ENCODE assay signal across 3 cellular contexts in the genomic region with DNA sequence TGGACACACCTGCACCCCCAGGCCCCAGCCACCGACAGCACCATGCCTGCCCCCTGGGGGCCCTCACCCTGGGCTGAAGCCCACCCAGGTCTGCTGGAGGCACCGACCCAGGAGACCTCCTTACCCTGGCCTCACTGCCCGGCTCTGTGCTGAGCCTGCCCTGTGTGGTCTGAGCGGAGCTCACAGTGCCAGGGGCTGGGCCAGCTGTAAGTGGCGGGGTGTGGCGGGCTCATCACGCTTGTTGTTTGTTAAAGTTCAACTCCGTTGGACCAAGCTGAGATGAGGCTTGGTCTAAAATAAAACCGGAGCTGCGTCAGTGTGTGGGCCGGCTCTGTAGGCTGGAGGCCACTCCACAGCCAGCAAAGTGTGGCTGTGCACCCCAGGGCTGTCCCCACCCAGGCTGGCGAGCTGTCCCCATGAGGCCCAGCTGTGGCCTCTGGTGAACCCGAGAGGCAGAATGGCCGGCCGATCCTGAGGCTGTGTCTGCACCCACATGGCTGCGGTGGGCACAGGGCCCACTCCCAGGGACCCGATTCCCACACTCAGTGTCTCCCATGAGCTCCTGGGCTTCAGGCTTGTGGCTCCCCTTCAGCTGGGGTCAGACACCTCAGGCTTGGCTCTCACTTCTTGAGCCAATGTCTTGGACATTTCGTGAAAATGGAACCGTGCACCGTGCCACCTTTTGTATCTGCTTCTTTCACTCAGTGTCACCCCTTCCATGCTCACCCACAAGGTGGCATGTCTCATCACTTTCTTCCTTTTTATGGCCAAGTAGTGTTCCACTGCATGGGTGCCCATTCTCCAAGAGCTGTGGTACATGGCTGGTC.
TF ChIP-seq lines count a peak whose summit lies in the region.

No MANE protein-coding gene starts in this region.

TF ChIP-seq in SK-N-SH, 30 proteins besides CTCF, POLR2A, EP300 and RAD21 (continued from another document):
- no peak for TF ChIP-seq RXRA (IDR thresholded peaks at IDR 0.05; ENCODE audit: borderline replicate concordance, low read depth)
- no peak for TF ChIP-seq POLR2AphosphoS5 (IDR thresholded peaks at IDR 0.05; ENCODE audit: low read depth, low read length)
- no peak for TF ChIP-seq ELF1 (IDR thresholded peaks at IDR 0.05)
- no peak for TF ChIP-seq MEF2A (IDR thresholded peaks at IDR 0.05; ENCODE audit: borderline replicate concordance, low read depth)
- no peak for TF ChIP-seq FOXJ3 (CRISPR knock-in tag; IDR thresholded peaks at IDR 0.05)
- no peak for TF ChIP-seq SMC3 (IDR thresholded peaks at IDR 0.05; ENCODE audit: low read depth, low read length)
- TF ChIP-seq EZH2phosphoT487 (IDR thresholded peaks at IDR 0.05; ENCODE audit: borderline replicate concordance, low read depth), result no peak
- TF ChIP-seq RCOR1 (IDR thresholded peaks at IDR 0.05; ENCODE audit: low read length), result no peak
- TF ChIP-seq CHD2 (IDR thresholded peaks at IDR 0.05; ENCODE audit: low read length, partially characterized antibody), result no peak
- no peak for TF ChIP-seq SIN3A (IDR thresholded peaks at IDR 0.05; ENCODE audit: borderline replicate concordance, low read depth, low read length)
- TF ChIP-seq, protein P1, sequence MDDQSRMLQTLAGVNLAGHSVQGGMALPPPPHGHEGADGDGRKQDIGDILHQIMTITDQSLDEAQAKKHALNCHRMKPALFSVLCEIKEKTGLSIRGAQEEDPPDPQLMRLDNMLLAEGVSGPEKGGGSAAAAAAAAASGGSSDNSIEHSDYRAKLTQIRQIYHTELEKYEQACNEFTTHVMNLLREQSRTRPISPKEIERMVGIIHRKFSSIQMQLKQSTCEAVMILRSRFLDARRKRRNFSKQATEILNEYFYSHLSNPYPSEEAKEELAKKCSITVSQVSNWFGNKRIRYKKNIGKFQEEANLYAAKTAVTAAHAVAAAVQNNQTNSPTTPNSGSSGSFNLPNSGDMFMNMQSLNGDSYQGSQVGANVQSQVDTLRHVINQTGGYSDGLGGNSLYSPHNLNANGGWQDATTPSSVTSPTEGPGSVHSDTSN (IDR thresholded peaks at IDR 0.05), result no peak
- TF ChIP-seq, protein P2, sequence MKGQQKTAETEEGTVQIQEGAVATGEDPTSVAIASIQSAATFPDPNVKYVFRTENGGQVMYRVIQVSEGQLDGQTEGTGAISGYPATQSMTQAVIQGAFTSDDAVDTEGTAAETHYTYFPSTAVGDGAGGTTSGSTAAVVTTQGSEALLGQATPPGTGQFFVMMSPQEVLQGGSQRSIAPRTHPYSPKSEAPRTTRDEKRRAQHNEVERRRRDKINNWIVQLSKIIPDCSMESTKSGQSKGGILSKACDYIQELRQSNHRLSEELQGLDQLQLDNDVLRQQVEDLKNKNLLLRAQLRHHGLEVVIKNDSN (IDR thresholded peaks at IDR 0.05; ENCODE audit: borderline replicate concordance, low read depth), result no peak

TF ChIP-seq in SK-N-SH treated with all-trans-retinoic acid at 6 μM for 48 hours, 23 proteins besides CTCF, POLR2A, EP300 and RAD21 (continued from another document):
- no peak for TF ChIP-seq ESRRG (CRISPR knock-in tag; IDR thresholded peaks at IDR 0.05)
- TF ChIP-seq ARNTL (CRISPR knock-in tag; IDR thresholded peaks at IDR 0.05; ENCODE audit: borderline replicate concordance, low read depth), result no peak
- TF ChIP-seq CSDC2 (CRISPR knock-in tag; IDR thresholded peaks at IDR 0.05), result no peak
- TF ChIP-seq PPARA (CRISPR knock-in tag; IDR thresholded peaks at IDR 0.05; ENCODE audit: borderline replicate concordance), result no peak
- TF ChIP-seq ZNF70 (CRISPR knock-in tag; IDR thresholded peaks at IDR 0.05), result no peak
- TF ChIP-seq POU6F1 (CRISPR knock-in tag; IDR thresholded peaks at IDR 0.05; ENCODE audit: borderline replicate concordance, low read depth), result no peak
- no peak for TF ChIP-seq ZFP3 (CRISPR knock-in tag; IDR thresholded peaks at IDR 0.05)
- no peak for TF ChIP-seq PATZ1 (CRISPR knock-in tag; IDR thresholded peaks at IDR 0.05; ENCODE audit: borderline replicate concordance)
- no peak for TF ChIP-seq ZC3H10 (CRISPR knock-in tag; IDR thresholded peaks at IDR 0.05)

TF ChIP-seq in IMR-90, 13 proteins besides CTCF, POLR2A, EP300 and RAD21 (continued from another document):
- TF ChIP-seq RCOR1 (IDR thresholded peaks at IDR 0.05; ENCODE audit: insufficient replicate concordance, low read length), result no peak
- TF ChIP-seq SMC3 (IDR thresholded peaks at IDR 0.05; ENCODE audit: low read depth, low read length), result no peak
- no peak for TF ChIP-seq USF2 (IDR thresholded peaks at IDR 0.05; ENCODE audit: low read depth, low read length)
- TF ChIP-seq RFX5 (IDR thresholded peaks at IDR 0.05; ENCODE audit: low read depth, low read length), result no peak
- TF ChIP-seq BHLHE40 (IDR thresholded peaks at IDR 0.05; ENCODE audit: low read depth, low read length), result no peak
- TF ChIP-seq MAZ (IDR thresholded peaks at IDR 0.05; ENCODE audit: borderline replicate concordance, low read depth, low read length), result no peak
- TF ChIP-seq MXI1 (IDR thresholded peaks at IDR 0.05; ENCODE audit: borderline replicate concordance, low read depth, low read length), result no peak
- TF ChIP-seq CEBPB (IDR thresholded peaks at IDR 0.05; ENCODE audit: low read depth, low read length), result no peak
- no peak for TF ChIP-seq FOS (IDR thresholded peaks at IDR 0.05; ENCODE audit: low read depth, low read length)
- no peak for TF ChIP-seq ELK1 (IDR thresholded peaks at IDR 0.05; ENCODE audit: borderline replicate concordance, low read depth, low read length)
- TF ChIP-seq MAFK (IDR thresholded peaks at IDR 0.05; ENCODE audit: low read depth, low read length), result no peak
